13 cellular contexts compared by ENCODE assay signal in genomic region chr1:155463865-155464264, GRCh38.
DNase-seq lines count a peak whose midpoint lies in the region; ATAC-seq, FAIRE-seq and TF ChIP-seq lines count a peak whose summit lies in the region.
"Had no signal": no experiment of that assay in that cellular context is flagged by ENCODE, and none has a peak within 500 bp of the region (broad histone marks: within the 10 kb centered on the region; RNA-seq: fewer than 3 reads in every experiment).

No MANE protein-coding gene starts in this region.

- H3K9me3 Mint-ChIP-seq in type B pancreatic cell: no peaks in the 10 kb centered on the region

- no peak for TF ChIP-seq CTCF in A549 (IDR thresholded peaks at IDR 0.05)
- TF ChIP-seq CTCF in kidney epithelial cell (IDR thresholded peaks at IDR 0.05; ENCODE audit: insufficient read depth, low read length, poor library complexity, severe bottlenecking): no peak
- TF ChIP-seq CTCF in type B pancreatic cell (conservative IDR thresholded peaks at IDR 0.05): no peak

- H3K4me1 Mint-ChIP-seq in type B pancreatic cell (ENCODE audit: unreplicated experiment): peaks cover 3% of the 10 kb centered on the region

- H3K4me2 ChIP-seq in A549: no peak overlapping the region

- CTCF ChIA-PET in A549 (lab: Yijun Ruan, JAX): interaction anchor here (1.0 to 1.4 kb wide), 2 partner anchors 15 to 26 kb away, joined by 4 read pairs; no protein-coding TSS in a partner anchor

- no peaks in the 10 kb centered on the region for H3K27me3 ChIP-seq in kidney epithelial cell (ENCODE audit: control insufficient read depth, insufficient read depth, low read length)
- H3K27me3 ChIP-seq: ovary, upper lobe of left lung had no signal

- POLR2A ChIA-PET in A549 (lab: Yijun Ruan, JAX): no interaction called here

- no peak overlapping the region for H3K4me3 Mint-ChIP-seq in type B pancreatic cell

- no peak for FAIRE-seq in A549 (lab: Jason Lieb, UNC)
- FAIRE-seq: islet of Langerhans had no signal

- H3K36me3 ChIP-seq in kidney epithelial cell (ENCODE audit: control insufficient read depth, insufficient read depth, low read length): no peaks in the 10 kb centered on the region
- H3K36me3 ChIP-seq: ovary had no signal

- H3K4me3 ChIP-seq in A549 (no peak overlapping the region), kidney epithelial cell (ENCODE audit: low read depth, low read length) (no peak overlapping the region)
- H3K4me3 ChIP-seq: ovary, upper lobe of left lung had no signal

- TF ChIP-seq POLR2A in A549 (IDR thresholded peaks at IDR 0.05; ENCODE audit: low read length): no peak

- H3K27ac Mint-ChIP-seq in type B pancreatic cell: no peak overlapping the region

- 63% methylated on average over 2 of the region's 2 CpGs for WGBS in A549 (ENCODE audit: missing lambda C conversion rate)

- ATAC-seq in A549: peak; percentile 38 to 43; a peak in 2 of 6 replicates
- no peak for ATAC-seq in GM18511 (IDR thresholded peaks at IDR 0.05; ENCODE audit: unreplicated experiment)
- ATAC-seq in HG02970 (IDR thresholded peaks at IDR 0.05; ENCODE audit: low FRiP score, unreplicated experiment): no peak

- H3K36me3 Mint-ChIP-seq in type B pancreatic cell: peaks cover 14% of the 10 kb centered on the region

- DNase-seq in A549 (ENCODE audit: low read depth in 1 of 2, low spot score in 1 of 2) (peak in 1 of 2 experiments; percentile 16), GM04503 (ENCODE audit: low read depth) (peak; percentile 82), amniotic stem cell (lab: John Stamatoyannopoulos, UW) (peak; percentile 64), kidney epithelial cell (ENCODE audit: low read depth) (peak; percentile 56), cortex of kidney (lab: John Stamatoyannopoulos, UW) (no peak), type B pancreatic cell (ENCODE audit: extremely low spot score, unreplicated experiment) (no peak)
- DNase-seq: effector CD8-positive, alpha-beta T cell; NCI-H1105 treated with DMSO at 0.1 percent for 48 hours; ovary; upper lobe of left lung had no signal

- no peaks in the 10 kb centered on the region for H3K9me3 ChIP-seq in A549
- H3K9me3 ChIP-seq: ovary, upper lobe of left lung had no signal

- no peak for TF ChIP-seq RAD21 in A549 (conservative IDR thresholded peaks at IDR 0.05 in 1 of 2, IDR thresholded peaks at IDR 0.05 in 1 of 2)

- H3K27ac ChIP-seq in A549: no peak overlapping the region
- H3K27ac ChIP-seq: ovary, upper lobe of left lung had no signal

- no peaks in the 10 kb centered on the region for H3K27me3 Mint-ChIP-seq in type B pancreatic cell

- H3K4me1 ChIP-seq in A549: peaks cover 34% of the 10 kb centered on the region; the same call in 2 of the 3 replicates

- TF ChIP-seq EP300 in A549 (IDR thresholded peaks at IDR 0.05): no peak

TF ChIP-seq in A549, 52 proteins besides CTCF, POLR2A, EP300 and RAD21:
- TF ChIP-seq ZNF302 (CRISPR knock-in tag; IDR thresholded peaks at IDR 0.05) (no peak), HOXA7 (CRISPR knock-in tag; IDR thresholded peaks at IDR 0.05) (no peak), HES2 (IDR thresholded peaks at IDR 0.05) (no peak), HOXB13 (CRISPR knock-in tag; IDR thresholded peaks at IDR 0.05; ENCODE audit: low read depth) (no peak), EHMT2 (IDR thresholded peaks at IDR 0.05; ENCODE audit: low read depth) (no peak), ESRRA (IDR thresholded peaks at IDR 0.05; ENCODE audit: borderline replicate concordance, low read length) (no peak), ZC3H11A (IDR thresholded peaks at IDR 0.05) (no peak), BHLHE40 (IDR thresholded peaks at IDR 0.05; ENCODE audit: low read depth, low read length) (no peak), HDAC2 (IDR thresholded peaks at IDR 0.05) (no peak)
- TF ChIP-seq, protein P1, sequence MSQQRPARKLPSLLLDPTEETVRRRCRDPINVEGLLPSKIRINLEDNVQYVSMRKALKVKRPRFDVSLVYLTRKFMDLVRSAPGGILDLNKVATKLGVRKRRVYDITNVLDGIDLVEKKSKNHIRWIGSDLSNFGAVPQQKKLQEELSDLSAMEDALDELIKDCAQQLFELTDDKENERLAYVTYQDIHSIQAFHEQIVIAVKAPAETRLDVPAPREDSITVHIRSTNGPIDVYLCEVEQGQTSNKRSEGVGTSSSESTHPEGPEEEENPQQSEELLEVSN (IDR thresholded peaks at IDR 0.05; ENCODE audit: borderline replicate concordance, low read depth): no peak

Comparison
In these comparisons a context has a peak if more than half of its experiments do, and no peak if none do; other contexts are left out.
1. ATAC-seq: peak in A549 (2 of 2); none in GM18511 (single experiment) and HG02970 (single experiment).
2. DNase-seq: peak in GM04503 (single experiment), amniotic stem cell (single experiment) and kidney epithelial cell (single experiment); none in cortex of kidney (single experiment) and type B pancreatic cell (single experiment).